10 cellular contexts compared by ENCODE assay signal in genomic region chr11:78290293-78291176, GRCh38.
DNase-seq lines count a peak whose midpoint lies in the region; ATAC-seq and TF ChIP-seq lines count a peak whose summit lies in the region.
"Had no signal": no experiment of that assay in that cellular context is flagged by ENCODE, and none has a peak within 500 bp of the region (broad histone marks: within the 10 kb centered on the region; RNA-seq: fewer than 3 reads in every experiment).

No MANE protein-coding gene starts in this region.

- no peak overlapping the region for H4K12ac ChIP-seq in trophoblast cell (ENCODE audit: low read depth, low read length)

- no peak overlapping the region for H2AFZ ChIP-seq in trophoblast cell (ENCODE audit: insufficient read depth, low read length, poor library complexity)

- H2AK5ac ChIP-seq in trophoblast cell (ENCODE audit: low read length), result no peak overlapping the region

- peaks cover 69% of the 10 kb centered on the region for H3K4me1 Mint-ChIP-seq in dendritic cell treated with granulocyte-macrophage colony-stimulating factor and Interleukin-4, amounts not matched to agents 40 ng/mL and 50 ng/mL, for 4 days (ENCODE audit: low read depth)
- peaks cover 4% of the 10 kb centered on the region for H3K4me1 Mint-ChIP-seq in mesothelial cell of epicardium

- H3K27ac Mint-ChIP-seq in dendritic cell treated with granulocyte-macrophage colony-stimulating factor and Interleukin-4, amounts not matched to agents 40 ng/mL and 50 ng/mL, for 4 days, result peak overlapping the region; percentile 85
- no peak overlapping the region for H3K27ac Mint-ChIP-seq in mesothelial cell of epicardium

- H4K8ac ChIP-seq in trophoblast cell (ENCODE audit: low read depth, low read length), result no peak overlapping the region

- H3K9me3 Mint-ChIP-seq in dendritic cell treated with granulocyte-macrophage colony-stimulating factor and Interleukin-4, amounts not matched to agents 40 ng/mL and 50 ng/mL, for 4 days, result no peaks in the 10 kb centered on the region
- peaks cover 24% of the 10 kb centered on the region for H3K9me3 Mint-ChIP-seq in mesothelial cell of epicardium

- H3K4ac ChIP-seq in trophoblast cell (ENCODE audit: low read depth, low read length), result peak overlapping the region; percentile 47

- no CpG with 5 or more reads among the region's 6 CpGs for WGBS in trophoblast cell (ENCODE audit: extremely low coverage, insufficient coverage, insufficient read length)

- H3K4me2 ChIP-seq in trophoblast cell (ENCODE audit: low read length), result no peak overlapping the region

- H3K4me3 Mint-ChIP-seq in dendritic cell treated with granulocyte-macrophage colony-stimulating factor and Interleukin-4, amounts not matched to agents 40 ng/mL and 50 ng/mL, for 4 days, result peak overlapping the region; percentile 53
- H3K4me3 Mint-ChIP-seq in mesothelial cell of epicardium, result no peak overlapping the region

- H3K79me1 ChIP-seq in trophoblast cell (ENCODE audit: low read length), result no peaks in the 10 kb centered on the region

- H3K18ac ChIP-seq in trophoblast cell (ENCODE audit: low read length), result peak overlapping the region; percentile 18

- peaks cover 38% of the 10 kb centered on the region for H3K36me3 Mint-ChIP-seq in dendritic cell treated with granulocyte-macrophage colony-stimulating factor and Interleukin-4, amounts not matched to agents 40 ng/mL and 50 ng/mL, for 4 days (ENCODE audit: low read depth)
- peaks cover 25% of the 10 kb centered on the region for H3K36me3 Mint-ChIP-seq in mesothelial cell of epicardium

- no peaks in the 10 kb centered on the region for H3K27me3 Mint-ChIP-seq in dendritic cell treated with granulocyte-macrophage colony-stimulating factor and Interleukin-4, amounts not matched to agents 40 ng/mL and 50 ng/mL, for 4 days
- no peaks in the 10 kb centered on the region for H3K27me3 Mint-ChIP-seq in mesothelial cell of epicardium (ENCODE audit: low read depth)

- H4K91ac ChIP-seq in trophoblast cell (ENCODE audit: low read depth, low read length), result no peak overlapping the region

- H2BK12ac ChIP-seq in trophoblast cell (ENCODE audit: low read length), result no peak overlapping the region

- no peak for ATAC-seq in HG02763 (IDR thresholded peaks at IDR 0.05; ENCODE audit: unreplicated experiment)

- H3K23ac ChIP-seq in trophoblast cell (ENCODE audit: low read length), result no peak overlapping the region

- DNase-seq in GM04504 (ENCODE audit: low read depth) (peak; percentile 33), NOMO-1 treated with dmso at 0.1 percent for 144 hours (lab: John Stamatoyannopoulos, UW; ENCODE audit: unreplicated experiment) (peak; percentile 88), trophoblast cell (peak; percentile 28 to 71), posterior cingulate gyrus (no peak), mesothelial cell of epicardium (ENCODE audit: low spot score in 2 of 2, unreplicated experiment in 2 of 2) (no peak)
- DNase-seq in activated effector memory CD4-positive, alpha-beta T cell treated with Interleukin-2 at 50 U/mL for 16 hours, result no peak

- H2BK120ac ChIP-seq in trophoblast cell (ENCODE audit: insufficient read depth, low read length, poor library complexity), result no peak overlapping the region

- H3K14ac ChIP-seq in trophoblast cell (ENCODE audit: low read length), result no peak overlapping the region

- H3K4me3 ChIP-seq in trophoblast cell (ENCODE audit: low read depth, low read length), result no peak overlapping the region
- H3K4me3 ChIP-seq: HAP-1, SJSA1 had no signal

- no peak overlapping the region for H2BK5ac ChIP-seq in trophoblast cell (ENCODE audit: low read depth, low read length, poor library complexity)

- H3K36me3 ChIP-seq in trophoblast cell (ENCODE audit: control insufficient read depth in 1 of 2, insufficient read depth in 2 of 2, low read length in 2 of 2), result peaks cover 0 to 2% of the 10 kb centered on the region in 2 experiments
- H3K36me3 ChIP-seq: HAP-1, SJSA1 had no signal

- H3K79me2 ChIP-seq in trophoblast cell (ENCODE audit: control insufficient read depth, insufficient read depth, low read length, poor library complexity), result peaks cover 1% of the 10 kb centered on the region

- H3K4me1 ChIP-seq in trophoblast cell (ENCODE audit: control insufficient read depth in 1 of 2, insufficient read depth in 2 of 2, low read length in 2 of 2), result peaks cover 0 to 2% of the 10 kb centered on the region in 2 experiments
- H3K4me1 ChIP-seq: HAP-1, SJSA1 had no signal

- no peak overlapping the region for H3K9ac ChIP-seq in trophoblast cell (ENCODE audit: low read length)

- H3K27me3 ChIP-seq in trophoblast cell (ENCODE audit: insufficient read depth, low read length), result no peaks in the 10 kb centered on the region
- H3K27me3 ChIP-seq: SJSA1 had no signal

- intact Hi-C loops in dendritic cell treated with granulocyte-macrophage colony-stimulating factor and Interleukin-4, amounts not matched to agents 40 ng/mL and 50 ng/mL, for 4 days (cut with micrococcal nuclease), result loop anchor here (5.0 kb wide), 1 partner anchor 47 kb away; no protein-coding TSS in a partner anchor
- intact Hi-C loops in posterior cingulate gyrus (cut with DNase I), result no loop called here

- no peaks in the 10 kb centered on the region for H3K9me3 ChIP-seq in trophoblast cell (ENCODE audit: insufficient read depth, low read depth, low read length)
- H3K9me3 ChIP-seq: SJSA1 had no signal

- TF ChIP-seq CTCF in mesothelial cell of epicardium (IDR thresholded peaks at IDR 0.05; ENCODE audit: unreplicated experiment), result no peak

- H3K27ac ChIP-seq in trophoblast cell (ENCODE audit: low read depth, low read length), result no peak overlapping the region
- H3K27ac ChIP-seq: SJSA1 had no signal

Comparison
In these comparisons a context has a peak if more than half of its experiments do, and no peak if none do; other contexts are left out.
1. DNase-seq: peak in GM04504 (single experiment), NOMO-1 treated with dmso at 0.1 percent for 144 hours (single experiment) and trophoblast cell (2 of 2); none in posterior cingulate gyrus (0 of 10), mesothelial cell of epicardium (0 of 2) and activated effector memory CD4-positive, alpha-beta T cell treated with Interleukin-2 at 50 U/mL for 16 hours (single experiment).